ENCODE assay signal across 30 cellular contexts in the genomic region with DNA sequence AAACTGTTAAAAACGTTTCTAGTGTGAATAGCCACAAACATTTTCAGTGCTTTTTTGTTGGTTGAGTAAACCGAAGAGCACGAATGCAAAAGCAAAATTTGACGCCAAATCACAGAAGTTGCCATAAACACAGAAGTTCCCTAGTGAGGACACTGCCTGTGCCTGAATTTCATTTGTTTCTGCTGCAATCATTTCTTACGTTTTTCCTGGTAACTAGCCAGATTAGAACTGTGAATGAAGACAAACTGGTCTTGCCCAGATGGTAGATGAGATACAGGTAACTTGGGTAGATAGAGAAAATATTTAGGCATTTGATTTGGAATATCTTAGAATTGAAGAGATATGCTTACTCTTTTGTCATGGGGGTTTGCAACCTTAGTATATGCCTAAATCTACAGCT. TPM values are rescaled to one million over a fixed set of nuclear protein-coding genes. Genes with fewer than 3 reads are reported as not detected.
"Had no signal": no experiment of that assay in that cellular context is flagged by ENCODE, and none has a peak within 500 bp of the region (broad histone marks: within the 10 kb centered on the region; RNA-seq: fewer than 3 reads in every experiment).

No MANE protein-coding gene starts in this region.

- H3K4me1 ChIP-seq: gastrocnemius medialis had no signal

- FAIRE-seq: bronchial epithelial cell had no signal

- DNase-seq: activated B cell treated with CpG ODN at 0.5 μM for 24 hours; activated CD4-positive, alpha-beta memory T cell treated with anti-CD3 and anti-CD28 coated beads, Interleukin-2, amount 10 ng/mL, durations not matched to agents 7 days and 5 days; activated CD4-positive, alpha-beta T cell treated with anti-CD3 and anti-CD28 coated beads for 48 hours; activated CD4-positive, alpha-beta T cell treated with anti-CD3 and anti-CD28 coated beads, Interleukin-2, amount 50 U/mL, for 4 hours; activated CD8-positive, alpha-beta memory T cell treated with anti-CD3 and anti-CD28 coated beads, Interleukin-2, amount 50 U/mL, for 48 hours; activated effector memory CD4-positive, alpha-beta T cell treated with Interleukin-2 at 50 U/mL for 16 hours; activated gamma-delta T cell treated with Interleukin-2 at 50 U/mL for 16 hours; activated naive CD4-positive, alpha-beta T cell treated with anti-CD3 and anti-CD28 coated beads, Interleukin-2, amount 50 U/mL, for 16 hours; activated naive CD4-positive, alpha-beta T cell treated with Interleukin-2 at 50 U/mL for 16 hours; activated T-cell treated with anti-CD3 and anti-CD28 coated beads for 4 hours; activated T-cell treated with anti-CD3 and anti-CD28 coated beads, Interleukin-2, amount 50 U/mL, for 24 hours; amniotic stem cell; anterior cingulate cortex; brain microvascular endothelial cell; dorsolateral prefrontal cortex; effector memory CD4-positive, alpha-beta T cell; endodermal cell; foreskin keratinocyte; gastrocnemius medialis; T-helper 1 cell; T-helper 17 cell; T1000; WERI-Rb-1 had no signal

- H3K9me3 ChIP-seq: gastrocnemius medialis had no signal

- ATAC-seq: activated CD4-positive, CD25-positive, alpha-beta regulatory T cell treated with anti-CD3 and anti-CD28 coated beads, Interleukin-2, amount 50 U/mL, for 24 hours; activated T-helper 17 cell treated with anti-CD3 and anti-CD28 coated beads, Interleukin-2, amount 50 U/mL, for 72 hours; esophagus mucosa; foreskin keratinocyte; T-helper 17 cell had no signal

- H3K4me3 ChIP-seq: coronary artery, dorsolateral prefrontal cortex, gastrocnemius medialis had no signal

- H3K27me3 ChIP-seq: brain microvascular endothelial cell, dorsolateral prefrontal cortex, foreskin keratinocyte, gastrocnemius medialis had no signal

- H3K27ac ChIP-seq: brain microvascular endothelial cell, coronary artery, dorsolateral prefrontal cortex, foreskin keratinocyte, gastrocnemius medialis, WERI-Rb-1 had no signal

RNA-seq across cellular contexts. Expression of gene TBR1, which starts 9.8 kb away (rescaled TPM):
- total RNA-seq: activated CD4-positive, alpha-beta memory T cell treated with anti-CD3 and anti-CD28 coated beads, Interleukin-2, amount 10 ng/mL, durations not matched to agents 7 days and 5 days; astrocyte; epithelial cell of proximal tubule; esophagus mucosa; foreskin keratinocyte; gastrocnemius medialis; T-helper 17 cell had no signal
- polyA plus RNA-seq: foreskin keratinocyte had no signal
